1 cellular context compared by ENCODE assay signal in the genomic region with DNA sequence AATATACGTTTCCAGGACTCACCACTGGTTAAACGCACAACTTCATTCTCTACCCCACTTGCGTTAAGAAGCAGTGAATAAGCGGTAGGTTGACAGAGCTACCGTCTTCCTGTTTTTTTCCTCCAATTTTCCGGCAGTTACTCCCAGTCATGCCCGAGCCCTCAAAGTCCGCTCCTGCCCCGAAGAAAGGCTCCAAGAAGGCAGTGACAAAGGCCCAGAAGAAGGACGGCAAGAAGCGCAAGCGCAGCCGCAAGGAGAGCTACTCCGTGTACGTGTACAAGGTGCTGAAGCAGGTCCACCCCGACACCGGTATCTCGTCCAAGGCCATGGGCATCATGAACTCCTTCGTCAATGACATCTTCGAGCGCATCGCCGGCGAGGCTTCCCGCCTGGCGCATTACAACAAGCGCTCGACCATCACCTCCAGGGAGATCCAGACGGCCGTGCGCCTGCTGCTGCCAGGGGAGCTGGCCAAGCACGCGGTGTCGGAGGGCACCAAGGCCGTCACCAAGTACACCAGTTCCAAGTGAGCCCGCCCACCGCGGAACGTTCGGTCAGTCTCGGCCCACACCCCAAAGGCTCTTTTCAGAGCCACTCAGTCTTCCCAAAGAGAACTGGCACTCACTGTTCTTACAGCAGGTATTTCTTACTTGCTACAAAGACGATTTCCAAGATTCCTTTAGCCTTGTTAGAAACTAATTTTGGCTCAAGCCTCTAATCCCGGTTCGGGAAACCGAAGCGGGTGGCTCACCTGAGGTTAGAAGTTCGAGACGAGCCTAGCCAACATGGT.
A peak's percentile ranks its signal among the peaks of the same experiment; 100 is the strongest.
TF ChIP-seq lines count a peak whose summit lies in the region.

No MANE protein-coding gene starts in this region.

TF ChIP-seq in HEK293, 187 proteins besides CTCF, POLR2A, EP300 and RAD21 (continued from another document):
- 0 out of 2 replicates have a peak, but pooled peaks have one; percentile 13 for TF ChIP-seq IKZF3 (tag by site-specific recombination; IDR thresholded peaks at IDR 0.05)
- TF ChIP-seq, protein P1, sequence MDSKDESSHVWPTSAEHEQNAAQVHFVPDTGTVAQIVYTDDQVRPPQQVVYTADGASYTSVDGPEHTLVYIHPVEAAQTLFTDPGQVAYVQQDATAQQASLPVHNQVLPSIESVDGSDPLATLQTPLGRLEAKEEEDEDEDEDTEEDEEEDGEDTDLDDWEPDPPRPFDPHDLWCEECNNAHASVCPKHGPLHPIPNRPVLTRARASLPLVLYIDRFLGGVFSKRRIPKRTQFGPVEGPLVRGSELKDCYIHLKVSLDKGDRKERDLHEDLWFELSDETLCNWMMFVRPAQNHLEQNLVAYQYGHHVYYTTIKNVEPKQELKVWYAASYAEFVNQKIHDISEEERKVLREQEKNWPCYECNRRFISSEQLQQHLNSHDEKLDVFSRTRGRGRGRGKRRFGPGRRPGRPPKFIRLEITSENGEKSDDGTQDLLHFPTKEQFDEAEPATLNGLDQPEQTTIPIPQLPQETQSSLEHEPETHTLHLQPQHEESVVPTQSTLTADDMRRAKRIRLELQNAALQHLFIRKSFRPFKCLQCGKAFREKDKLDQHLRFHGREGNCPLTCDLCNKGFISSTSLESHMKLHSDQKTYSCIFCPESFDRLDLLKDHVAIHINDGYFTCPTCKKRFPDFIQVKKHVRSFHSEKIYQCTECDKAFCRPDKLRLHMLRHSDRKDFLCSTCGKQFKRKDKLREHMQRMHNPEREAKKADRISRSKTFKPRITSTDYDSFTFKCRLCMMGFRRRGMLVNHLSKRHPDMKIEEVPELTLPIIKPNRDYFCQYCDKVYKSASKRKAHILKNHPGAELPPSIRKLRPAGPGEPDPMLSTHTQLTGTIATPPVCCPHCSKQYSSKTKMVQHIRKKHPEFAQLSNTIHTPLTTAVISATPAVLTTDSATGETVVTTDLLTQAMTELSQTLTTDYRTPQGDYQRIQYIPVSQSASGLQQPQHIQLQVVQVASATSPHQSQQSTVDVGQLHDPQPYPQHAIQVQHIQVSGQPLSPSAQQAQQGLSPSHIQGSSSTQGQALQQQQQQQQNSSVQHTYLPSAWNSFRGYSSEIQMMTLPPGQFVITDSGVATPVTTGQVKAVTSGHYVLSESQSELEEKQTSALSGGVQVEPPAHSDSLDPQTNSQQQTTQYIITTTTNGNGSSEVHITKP (tag by site-specific recombination; IDR thresholded peaks at IDR 0.05): peak; percentile 56
- peak; percentile 44; the same call in 1 of the 2 replicates for TF ChIP-seq ZNF335 (tag by site-specific recombination; conservative IDR thresholded peaks at IDR 0.05)
- peak; percentile 54; the same call in 1 of the 2 replicates for TF ChIP-seq ZNF660 (tag by site-specific recombination; IDR thresholded peaks at IDR 0.05)
- peak; percentile 68 for TF ChIP-seq ZNF2 (tag by site-specific recombination; IDR thresholded peaks at IDR 0.05)
- TF ChIP-seq, protein P2, sequence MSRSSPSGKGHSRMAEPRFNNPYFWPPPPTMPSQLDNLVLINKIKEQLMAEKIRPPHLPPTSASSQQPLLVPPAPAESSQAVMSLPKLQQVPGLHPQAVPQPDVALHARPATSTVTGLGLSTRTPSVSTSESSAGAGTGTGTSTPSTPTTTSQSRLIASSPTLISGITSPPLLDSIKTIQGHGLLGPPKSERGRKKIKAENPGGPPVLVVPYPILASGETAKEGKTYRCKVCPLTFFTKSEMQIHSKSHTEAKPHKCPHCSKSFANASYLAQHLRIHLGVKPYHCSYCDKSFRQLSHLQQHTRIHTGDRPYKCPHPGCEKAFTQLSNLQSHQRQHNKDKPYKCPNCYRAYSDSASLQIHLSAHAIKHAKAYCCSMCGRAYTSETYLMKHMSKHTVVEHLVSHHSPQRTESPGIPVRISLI (tag by site-specific recombination; IDR thresholded peaks at IDR 0.05): peak; percentile 53; the same call in 1 of the 2 replicates
- TF ChIP-seq, protein P3, sequence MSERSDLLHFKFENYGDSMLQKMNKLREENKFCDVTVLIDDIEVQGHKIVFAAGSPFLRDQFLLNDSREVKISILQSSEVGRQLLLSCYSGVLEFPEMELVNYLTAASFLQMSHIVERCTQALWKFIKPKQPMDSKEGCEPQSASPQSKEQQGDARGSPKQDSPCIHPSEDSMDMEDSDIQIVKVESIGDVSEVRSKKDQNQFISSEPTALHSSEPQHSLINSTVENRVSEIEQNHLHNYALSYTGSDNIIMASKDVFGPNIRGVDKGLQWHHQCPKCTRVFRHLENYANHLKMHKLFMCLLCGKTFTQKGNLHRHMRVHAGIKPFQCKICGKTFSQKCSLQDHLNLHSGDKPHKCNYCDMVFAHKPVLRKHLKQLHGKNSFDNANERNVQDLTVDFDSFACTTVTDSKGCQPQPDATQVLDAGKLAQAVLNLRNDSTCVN (tag by site-specific recombination; optimal IDR thresholded peaks at IDR 0.05): peak; percentile 34
- TF ChIP-seq, protein P4, sequence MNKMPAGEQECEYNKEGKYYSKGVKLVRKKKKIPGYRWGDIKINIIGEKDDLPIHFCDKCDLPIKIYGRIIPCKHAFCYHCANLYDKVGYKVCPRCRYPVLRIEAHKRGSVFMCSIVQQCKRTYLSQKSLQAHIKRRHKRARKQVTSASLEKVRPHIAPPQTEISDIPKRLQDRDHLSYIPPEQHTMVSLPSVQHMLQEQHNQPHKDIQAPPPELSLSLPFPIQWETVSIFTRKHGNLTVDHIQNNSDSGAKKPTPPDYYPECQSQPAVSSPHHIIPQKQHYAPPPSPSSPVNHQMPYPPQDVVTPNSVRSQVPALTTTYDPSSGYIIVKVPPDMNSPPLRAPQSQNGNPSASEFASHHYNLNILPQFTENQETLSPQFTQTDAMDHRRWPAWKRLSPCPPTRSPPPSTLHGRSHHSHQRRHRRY (tag by site-specific recombination; IDR thresholded peaks at IDR 0.05): peak; percentile 23; the same call in 1 of the 2 replicates
- peak; percentile 81 for TF ChIP-seq ZNF239 (tag by site-specific recombination; IDR thresholded peaks at IDR 0.05)
- TF ChIP-seq SETDB1 (IDR thresholded peaks at IDR 0.05; ENCODE audit: insufficient read length, low read length): peak; percentile 32
TF ChIP-seq in HEK293: peak in this region for 25; not testable (repeated sequence) for 162.
